In genomic region chr12:6915023-6915788, GRCh38 we compare ENCODE assay signal across 6 cellular contexts. TPM values are rescaled to one million over a fixed set of nuclear protein-coding genes. Genes with fewer than 3 reads are reported as not detected.
A peak's percentile ranks its signal among the peaks of the same experiment; 100 is the strongest.
DNase-seq lines count a peak whose midpoint lies in the region; TF ChIP-seq lines count a peak whose summit lies in the region.

No MANE protein-coding gene starts in this region.

- intact Hi-C loops in testis (cut with DNase I; ENCODE audit: low total_unique reads), result no loop called here

- H3K4me3 ChIP-seq in fibroblast of villous mesenchyme (ENCODE audit: low read depth, low read length), result peak overlapping the region; percentile 71
- H3K4me3 ChIP-seq in testis, result peak overlapping the region; percentile 41 to 62

- no peak for TF ChIP-seq CTCF in fibroblast of villous mesenchyme (IDR thresholded peaks at IDR 0.05; ENCODE audit: insufficient read depth, low read depth, low read length)
- TF ChIP-seq CTCF in testis (IDR thresholded peaks at IDR 0.05), result no peak

- DNase-seq in EH (ENCODE audit: low read depth) (peak; percentile 47), NCI-H774 (lab: John Stamatoyannopoulos, UW) (peak; percentile 14), fibroblast of villous mesenchyme (ENCODE audit: low read depth) (no peak), testis (no peak), NCI-H1105 treated with DMSO at 0.1 percent for 48 hours (lab: John Stamatoyannopoulos, UW) (no peak), RPMI8226 (no peak)

- WGBS in testis, 2 donors, result 20 to 21% methylated on average over 26 of the region's 26 CpGs

- peak overlapping the region in 1 of 2 donors; percentile 48 for H3K27ac ChIP-seq in testis

- no peaks in the 10 kb centered on the region for H3K27me3 ChIP-seq in testis

- H3K36me3 ChIP-seq in testis (ENCODE audit: low read depth, missing control alignments), result no peaks in the 10 kb centered on the region

- H3K4me1 ChIP-seq in testis, result peaks cover 15% of the 10 kb centered on the region

- no peaks in the 10 kb centered on the region for H3K9me3 ChIP-seq in testis

- TF ChIP-seq POLR2A in testis (IDR thresholded peaks at IDR 0.05), result no peak

RNA-seq across cellular contexts. Expression of gene ENO2, which starts 0.8 kb away (rescaled TPM):
- total RNA-seq in fibroblast of villous mesenchyme (3.5 and 5.2 TPM in 2 replicates), testis (1 to 10 TPM; 8.8 to 8.9 TPM)
- polyA plus RNA-seq in testis (ENCODE audit: insufficient read depth, low read depth, low replicate concordance), result 14.3 TPM

RNA-seq across cellular contexts. Expression of gene LRRC23, which starts 10.6 kb away (rescaled TPM):
- total RNA-seq in fibroblast of villous mesenchyme, result 4.7 and 5.5 TPM in 2 replicates
- 10 to 100 TPM; 32.7 to 33.9 TPM for total RNA-seq in testis
- polyA plus RNA-seq in testis (ENCODE audit: insufficient read depth, low read depth, low replicate concordance), result 112 TPM

RNA-seq across cellular contexts. Expression of gene ATN1, which starts 12.6 kb away (rescaled TPM):
- 11.3 and 16.4 TPM in 2 replicates for total RNA-seq in fibroblast of villous mesenchyme
- total RNA-seq in testis, result 10 to 100 TPM; 63.4 to 73.2 TPM
- 40.5 TPM for polyA plus RNA-seq in testis (ENCODE audit: insufficient read depth, low read depth, low replicate concordance)

RNA-seq across cellular contexts. Expression of gene RNU7-1, which starts 28.4 kb away (rescaled TPM):
- total RNA-seq in fibroblast of villous mesenchyme (not detected in 2 replicates), testis (not detected)
- polyA plus RNA-seq in testis (ENCODE audit: insufficient read depth, low read depth, low replicate concordance), result not detected

RNA-seq across cellular contexts. Expression of gene C12orf57, which starts 28.6 kb away (rescaled TPM):
- total RNA-seq in fibroblast of villous mesenchyme (94.7 and 96.7 TPM in 2 replicates), testis (100 to 1,000 TPM; 143 to 236 TPM)
- 141 TPM for polyA plus RNA-seq in testis (ENCODE audit: insufficient read depth, low read depth, low replicate concordance)

Comparison
In these comparisons a context has a peak if more than half of its experiments do, and no peak if none do; other contexts are left out.
1. DNase-seq: peak in EH (single experiment) and NCI-H774 (single experiment); none in fibroblast of villous mesenchyme (single experiment), testis (single experiment), NCI-H1105 treated with DMSO at 0.1 percent for 48 hours (single experiment) and RPMI8226 (single experiment).